1 cellular context compared by ENCODE assay signal in the genomic region with DNA sequence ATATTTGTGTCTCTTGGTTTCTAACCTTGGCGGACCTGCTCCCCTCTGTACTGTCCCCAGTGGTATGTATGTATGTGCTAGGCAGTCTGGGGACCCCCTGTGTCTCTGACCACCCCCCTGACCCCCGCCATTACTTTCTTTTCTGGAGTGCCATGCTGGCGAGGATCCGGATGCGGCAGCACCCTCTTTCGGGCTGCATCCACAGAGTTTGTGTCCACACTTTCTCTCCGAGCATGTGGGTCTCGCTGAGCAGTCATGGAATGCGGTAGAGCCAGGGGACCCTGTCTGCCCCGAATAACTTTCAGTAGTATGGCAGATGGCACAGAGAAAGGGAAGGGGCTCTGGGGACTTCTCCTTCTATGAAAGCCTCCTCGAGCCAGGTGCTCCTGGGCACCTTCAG.
TF ChIP-seq lines count a peak whose summit lies in the region.

No MANE protein-coding gene starts in this region.

TF ChIP-seq in K562, 482 proteins besides CTCF, POLR2A, EP300 and RAD21:
- TF ChIP-seq, protein P1, sequence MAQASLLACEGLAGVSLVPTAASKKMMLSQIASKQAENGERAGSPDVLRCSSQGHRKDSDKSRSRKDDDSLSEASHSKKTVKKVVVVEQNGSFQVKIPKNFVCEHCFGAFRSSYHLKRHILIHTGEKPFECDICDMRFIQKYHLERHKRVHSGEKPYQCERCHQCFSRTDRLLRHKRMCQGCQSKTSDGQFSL (CRISPR knock-in tag; IDR thresholded peaks at IDR 0.05): no peak
- TF ChIP-seq, protein P1 (tag; IDR thresholded peaks at IDR 0.05): no peak
- TF ChIP-seq ELF4 (CRISPR knock-in tag; IDR thresholded peaks at IDR 0.05): no peak
- TF ChIP-seq, protein P2, sequence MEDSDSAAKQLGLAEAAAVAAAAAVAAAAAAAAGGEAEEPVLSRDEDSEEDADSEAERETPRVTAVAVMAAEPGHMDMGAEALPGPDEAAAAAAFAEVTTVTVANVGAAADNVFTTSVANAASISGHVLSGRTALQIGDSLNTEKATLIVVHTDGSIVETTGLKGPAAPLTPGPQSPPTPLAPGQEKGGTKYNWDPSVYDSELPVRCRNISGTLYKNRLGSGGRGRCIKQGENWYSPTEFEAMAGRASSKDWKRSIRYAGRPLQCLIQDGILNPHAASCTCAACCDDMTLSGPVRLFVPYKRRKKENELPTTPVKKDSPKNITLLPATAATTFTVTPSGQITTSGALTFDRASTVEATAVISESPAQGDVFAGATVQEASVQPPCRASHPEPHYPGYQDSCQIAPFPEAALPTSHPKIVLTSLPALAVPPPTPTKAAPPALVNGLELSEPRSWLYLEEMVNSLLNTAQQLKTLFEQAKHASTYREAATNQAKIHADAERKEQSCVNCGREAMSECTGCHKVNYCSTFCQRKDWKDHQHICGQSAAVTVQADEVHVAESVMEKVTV (CRISPR knock-in tag; IDR thresholded peaks at IDR 0.05): no peak
- no peak for TF ChIP-seq NBN (IDR thresholded peaks at IDR 0.05; ENCODE audit: low read depth)
- TF ChIP-seq ETV1 (tag; conservative IDR thresholded peaks at IDR 0.05; ENCODE audit: low read depth): no peak
- no peak for TF ChIP-seq ZNF589 (CRISPR knock-in tag; IDR thresholded peaks at IDR 0.05; ENCODE audit: low read depth)
- no peak for TF ChIP-seq HNRNPLL (IDR thresholded peaks at IDR 0.05; ENCODE audit: low read depth, low read length, poor library complexity, severe bottlenecking)
- TF ChIP-seq, protein P3, sequence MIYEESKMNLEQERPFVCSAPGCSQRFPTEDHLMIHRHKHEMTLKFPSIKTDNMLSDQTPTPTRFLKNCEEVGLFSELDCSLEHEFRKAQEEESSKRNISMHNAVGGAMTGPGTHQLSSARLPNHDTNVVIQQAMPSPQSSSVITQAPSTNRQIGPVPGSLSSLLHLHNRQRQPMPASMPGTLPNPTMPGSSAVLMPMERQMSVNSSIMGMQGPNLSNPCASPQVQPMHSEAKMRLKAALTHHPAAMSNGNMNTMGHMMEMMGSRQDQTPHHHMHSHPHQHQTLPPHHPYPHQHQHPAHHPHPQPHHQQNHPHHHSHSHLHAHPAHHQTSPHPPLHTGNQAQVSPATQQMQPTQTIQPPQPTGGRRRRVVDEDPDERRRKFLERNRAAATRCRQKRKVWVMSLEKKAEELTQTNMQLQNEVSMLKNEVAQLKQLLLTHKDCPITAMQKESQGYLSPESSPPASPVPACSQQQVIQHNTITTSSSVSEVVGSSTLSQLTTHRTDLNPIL (CRISPR knock-in tag; IDR thresholded peaks at IDR 0.05): no peak
- no peak for TF ChIP-seq ZBTB8A (IDR thresholded peaks at IDR 0.05; ENCODE audit: partially characterized antibody)
- TF ChIP-seq CAMTA2 (CRISPR knock-in tag; conservative IDR thresholded peaks at IDR 0.05): no peak
- TF ChIP-seq NFIC (IDR thresholded peaks at IDR 0.05): no peak
- TF ChIP-seq RBFOX2 (IDR thresholded peaks at IDR 0.05; ENCODE audit: low read depth, low read length): no peak
- TF ChIP-seq XRCC5 (IDR thresholded peaks at IDR 0.05; ENCODE audit: low read depth, low read length): no peak
- TF ChIP-seq, protein P4, sequence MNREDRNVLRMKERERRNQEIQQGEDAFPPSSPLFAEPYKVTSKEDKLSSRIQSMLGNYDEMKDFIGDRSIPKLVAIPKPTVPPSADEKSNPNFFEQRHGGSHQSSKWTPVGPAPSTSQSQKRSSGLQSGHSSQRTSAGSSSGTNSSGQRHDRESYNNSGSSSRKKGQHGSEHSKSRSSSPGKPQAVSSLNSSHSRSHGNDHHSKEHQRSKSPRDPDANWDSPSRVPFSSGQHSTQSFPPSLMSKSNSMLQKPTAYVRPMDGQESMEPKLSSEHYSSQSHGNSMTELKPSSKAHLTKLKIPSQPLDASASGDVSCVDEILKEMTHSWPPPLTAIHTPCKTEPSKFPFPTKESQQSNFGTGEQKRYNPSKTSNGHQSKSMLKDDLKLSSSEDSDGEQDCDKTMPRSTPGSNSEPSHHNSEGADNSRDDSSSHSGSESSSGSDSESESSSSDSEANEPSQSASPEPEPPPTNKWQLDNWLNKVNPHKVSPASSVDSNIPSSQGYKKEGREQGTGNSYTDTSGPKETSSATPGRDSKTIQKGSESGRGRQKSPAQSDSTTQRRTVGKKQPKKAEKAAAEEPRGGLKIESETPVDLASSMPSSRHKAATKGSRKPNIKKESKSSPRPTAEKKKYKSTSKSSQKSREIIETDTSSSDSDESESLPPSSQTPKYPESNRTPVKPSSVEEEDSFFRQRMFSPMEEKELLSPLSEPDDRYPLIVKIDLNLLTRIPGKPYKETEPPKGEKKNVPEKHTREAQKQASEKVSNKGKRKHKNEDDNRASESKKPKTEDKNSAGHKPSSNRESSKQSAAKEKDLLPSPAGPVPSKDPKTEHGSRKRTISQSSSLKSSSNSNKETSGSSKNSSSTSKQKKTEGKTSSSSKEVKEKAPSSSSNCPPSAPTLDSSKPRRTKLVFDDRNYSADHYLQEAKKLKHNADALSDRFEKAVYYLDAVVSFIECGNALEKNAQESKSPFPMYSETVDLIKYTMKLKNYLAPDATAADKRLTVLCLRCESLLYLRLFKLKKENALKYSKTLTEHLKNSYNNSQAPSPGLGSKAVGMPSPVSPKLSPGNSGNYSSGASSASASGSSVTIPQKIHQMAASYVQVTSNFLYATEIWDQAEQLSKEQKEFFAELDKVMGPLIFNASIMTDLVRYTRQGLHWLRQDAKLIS (CRISPR knock-in tag; IDR thresholded peaks at IDR 0.05): no peak
- no peak for TF ChIP-seq KDM1A (IDR thresholded peaks at IDR 0.05)
- TF ChIP-seq ZSCAN32 (CRISPR knock-in tag; IDR thresholded peaks at IDR 0.05): no peak
- TF ChIP-seq FOXK1 (CRISPR knock-in tag; IDR thresholded peaks at IDR 0.05; ENCODE audit: borderline replicate concordance): no peak
- TF ChIP-seq, protein P5, sequence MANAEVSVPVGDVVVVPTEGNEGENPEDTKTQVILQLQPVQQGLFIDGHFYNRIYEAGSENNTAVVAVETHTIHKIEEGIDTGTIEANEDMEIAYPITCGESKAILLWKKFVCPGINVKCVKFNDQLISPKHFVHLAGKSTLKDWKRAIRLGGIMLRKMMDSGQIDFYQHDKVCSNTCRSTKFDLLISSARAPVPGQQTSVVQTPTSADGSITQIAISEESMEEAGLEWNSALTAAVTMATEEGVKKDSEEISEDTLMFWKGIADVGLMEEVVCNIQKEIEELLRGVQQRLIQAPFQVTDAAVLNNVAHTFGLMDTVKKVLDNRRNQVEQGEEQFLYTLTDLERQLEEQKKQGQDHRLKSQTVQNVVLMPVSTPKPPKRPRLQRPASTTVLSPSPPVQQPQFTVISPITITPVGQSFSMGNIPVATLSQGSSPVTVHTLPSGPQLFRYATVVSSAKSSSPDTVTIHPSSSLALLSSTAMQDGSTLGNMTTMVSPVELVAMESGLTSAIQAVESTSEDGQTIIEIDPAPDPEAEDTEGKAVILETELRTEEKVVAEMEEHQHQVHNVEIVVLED (CRISPR knock-in tag; IDR thresholded peaks at IDR 0.05): no peak
